In the genomic region with DNA sequence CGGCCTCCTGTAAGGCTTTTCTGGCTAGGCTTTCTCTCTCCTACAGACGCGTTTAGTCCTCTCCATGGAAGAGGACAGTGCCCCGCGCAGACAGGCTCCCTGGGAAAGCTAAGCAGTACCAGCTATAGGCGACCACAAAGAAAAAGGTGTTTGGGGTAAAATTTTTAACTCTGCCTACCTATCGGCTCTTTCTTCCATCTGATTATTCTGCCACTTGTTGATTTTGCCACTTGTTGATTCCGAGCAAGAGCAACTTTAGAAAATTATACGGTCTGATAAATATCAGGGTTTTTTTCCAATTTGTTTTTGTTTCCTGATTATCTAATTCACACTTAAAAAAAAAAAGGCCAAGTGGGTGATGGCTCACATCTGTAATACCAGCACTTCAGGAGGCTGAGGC, we compare ENCODE assay signal across 25 cellular contexts.
"Had no signal": no experiment of that assay in that cellular context is flagged by ENCODE, and none has a peak within 500 bp of the region (broad histone marks: within the 10 kb centered on the region; RNA-seq: fewer than 3 reads in every experiment).

No MANE protein-coding gene starts in this region.

- H3K4me3 ChIP-seq: coronary artery, dorsolateral prefrontal cortex, esophagus squamous epithelium, gastrocnemius medialis, heart right ventricle, left lung, lower lobe of right lung, mucosa of descending colon had no signal

- H3K27me3 ChIP-seq: esophagus squamous epithelium, gastrocnemius medialis, heart right ventricle, left lung had no signal

- H3K36me3 ChIP-seq: esophagus squamous epithelium, gastrocnemius medialis, heart right ventricle, left lung, lower lobe of right lung had no signal

- DNase-seq: dermis blood vessel endothelial cell; dorsolateral prefrontal cortex; effector CD4-positive, alpha-beta T cell; effector memory CD4-positive, alpha-beta T cell; endodermal cell; erythroblast; esophagus squamous epithelium; foreskin fibroblast; foreskin melanocyte; gastrocnemius medialis; glutamatergic neuron; head of caudate nucleus; heart right ventricle; hippocampal formation; left cardiac atrium; left lung; left ventricle myocardium superior; lower lobe of right lung; mesenchymal stem cell; mucosa of descending colon; naive B cell; naive thymus-derived CD8-positive, alpha-beta T cell had no signal

- ATAC-seq: esophagus mucosa; gastrocnemius medialis; heart right ventricle; left cardiac atrium; left lung; left ventricle myocardium superior; lower lobe of right lung; mucosa of descending colon; naive thymus-derived CD8-positive, alpha-beta T cell had no signal

- H3K9me3 ChIP-seq: esophagus squamous epithelium, gastrocnemius medialis, heart right ventricle, left lung, lower lobe of right lung, mucosa of descending colon had no signal

- H3K27ac ChIP-seq: coronary artery, dorsolateral prefrontal cortex, epithelial cell of prostate, esophagus squamous epithelium, gastrocnemius medialis, heart right ventricle, left lung, lower lobe of right lung had no signal

- H3K4me1 ChIP-seq: esophagus squamous epithelium, gastrocnemius medialis, heart right ventricle, left lung, lower lobe of right lung had no signal
